Comparison of ENCODE assay signal across 26 cellular contexts in the genomic region with DNA sequence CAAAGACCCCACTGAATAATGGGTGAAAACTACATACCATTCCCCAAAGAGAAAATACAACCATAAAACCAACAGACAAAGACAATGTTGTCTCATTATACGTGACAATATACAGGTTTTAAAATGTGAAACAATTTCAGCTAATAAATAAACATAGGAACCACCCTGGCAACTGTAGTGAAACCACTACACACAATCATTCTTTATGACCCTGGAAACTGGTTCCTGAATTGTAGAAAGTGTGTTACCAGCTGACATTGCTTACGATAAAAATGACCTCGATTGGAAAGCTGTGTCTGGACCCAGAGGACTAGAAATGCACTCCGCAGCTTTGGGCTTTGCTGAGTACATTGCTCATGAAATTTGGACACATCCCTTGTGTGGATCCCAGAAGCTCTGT.
"Had no signal": no experiment of that assay in that cellular context is flagged by ENCODE, and none has a peak within 500 bp of the region (broad histone marks: within the 10 kb centered on the region; RNA-seq: fewer than 3 reads in every experiment).

No MANE protein-coding gene starts in this region.

- H3K27me3 Mint-ChIP-seq: activated CD8-positive, alpha-beta memory T cell treated with anti-CD3 and anti-CD28 coated beads, Interleukin-2, amount 10 ng/mL, durations not matched to agents 7 days and 5 days; activated naive CD4-positive, alpha-beta T cell treated with anti-CD3 and anti-CD28 coated beads, Interleukin-2, amount 50 U/mL, for 24 hours; stimulated activated naive CD8-positive, alpha-beta T cell treated with anti-CD3 and anti-CD28 coated beads, Interleukin-15, Interleukin-2, amounts not matched to agents 100 ng/mL and 50 ng/mL, for 24 hours; T-helper 17 cell had no signal

- H3K9me3 ChIP-seq: breast epithelium, esophagus squamous epithelium, neutrophil, thoracic aorta, vagina had no signal

- H3K27me3 ChIP-seq: breast epithelium, esophagus squamous epithelium, neutrophil, vagina had no signal

- FAIRE-seq: frontal cortex, islet of Langerhans had no signal

- H3K4me3 ChIP-seq: breast epithelium, esophagus squamous epithelium, skin epidermis, thoracic aorta, vagina had no signal

- H3K27ac ChIP-seq: breast epithelium, esophagus squamous epithelium, neutrophil, skin epidermis, thoracic aorta, vagina had no signal

- H3K4me1 ChIP-seq: breast epithelium, vagina had no signal

- ATAC-seq: activated CD8-positive, alpha-beta memory T cell treated with anti-CD3 and anti-CD28 coated beads, Interleukin-2, amount 10 ng/mL, durations not matched to agents 7 days and 5 days; activated CD8-positive, alpha-beta T cell treated with anti-CD3 and anti-CD28 coated beads, Interleukin-2, amount 10 ng/mL, durations not matched to agents 7 days and 5 days; natural killer cell; sciatic nerve; stimulated activated effector memory CD8-positive, alpha-beta T cell treated with anti-CD3 and anti-CD28 coated beads, Interleukin-12 subunit alpha, Interleukin-12 subunit beta, amount 100 ng/mL, for 72 hours; T-helper 17 cell had no signal

- DNase-seq: activated CD8-positive, alpha-beta memory T cell treated with anti-CD3 and anti-CD28 coated beads, Interleukin-2, amount 10 ng/mL, durations not matched to agents 7 days and 5 days; activated CD8-positive, alpha-beta T cell treated with anti-CD3 and anti-CD28 coated beads, Interleukin-2, amount 10 ng/mL, durations not matched to agents 7 days and 5 days; activated T-cell treated with anti-CD3 and anti-CD28 coated beads, Interleukin-2, amount 50 U/mL, for 48 hours; central memory CD4-positive, alpha-beta T cell; dermis blood vessel endothelial cell; effector CD4-positive, alpha-beta T cell; esophagus squamous epithelium; glutamatergic neuron; midbrain; natural killer cell; stimulated activated CD4-positive, alpha-beta T cell treated with anti-CD3 and anti-CD28 coated beads, Interleukin-4, amount 100 ng/mL, for 24 hours; T-helper 17 cell; T1000; trophoblast cell had no signal

- H3K4me1 Mint-ChIP-seq: natural killer cell had no signal

- H3K9me3 Mint-ChIP-seq: activated naive CD4-positive, alpha-beta T cell treated with anti-CD3 and anti-CD28 coated beads, Interleukin-2, amount 50 U/mL, for 24 hours; activated T-helper 2 cell treated with anti-CD3 and anti-CD28 coated beads, Interferon-gamma antibody, Interleukin-2, Interleukin-4, amounts not matched to agents 10 μg/mL and 5 μg/mL and 100 μg/mL, durations not matched to agents 14 hours and 24 hours and 36 hours; natural killer cell; stimulated activated effector memory CD8-positive, alpha-beta T cell treated with anti-CD3 and anti-CD28 coated beads, Interleukin-12 subunit alpha, Interleukin-12 subunit beta, amount 100 ng/mL, for 72 hours; stimulated activated naive CD8-positive, alpha-beta T cell treated with anti-CD3 and anti-CD28 coated beads, Interleukin-15, Interleukin-2, amounts not matched to agents 100 ng/mL and 50 ng/mL, for 24 hours had no signal

- H3K36me3 ChIP-seq: breast epithelium, esophagus squamous epithelium, neutrophil, vagina had no signal

- H3K36me3 Mint-ChIP-seq: activated CD8-positive, alpha-beta memory T cell treated with anti-CD3 and anti-CD28 coated beads, Interleukin-2, amount 10 ng/mL, durations not matched to agents 7 days and 5 days; activated naive CD4-positive, alpha-beta T cell treated with anti-CD3 and anti-CD28 coated beads, Interleukin-2, amount 50 U/mL, for 24 hours; natural killer cell; stimulated activated effector memory CD8-positive, alpha-beta T cell treated with anti-CD3 and anti-CD28 coated beads, Interleukin-12 subunit alpha, Interleukin-12 subunit beta, amount 100 ng/mL, for 72 hours had no signal

- H3K4me3 Mint-ChIP-seq: activated CD8-positive, alpha-beta memory T cell treated with anti-CD3 and anti-CD28 coated beads, Interleukin-2, amount 10 ng/mL, durations not matched to agents 7 days and 5 days; activated CD8-positive, alpha-beta T cell treated with anti-CD3 and anti-CD28 coated beads, Interleukin-2, amount 10 ng/mL, durations not matched to agents 7 days and 5 days; activated naive CD4-positive, alpha-beta T cell treated with anti-CD3 and anti-CD28 coated beads, Interleukin-2, amount 50 U/mL, for 24 hours; natural killer cell; stimulated activated effector memory CD8-positive, alpha-beta T cell treated with anti-CD3 and anti-CD28 coated beads, Interleukin-12 subunit alpha, Interleukin-12 subunit beta, amount 100 ng/mL, for 72 hours; stimulated activated naive CD8-positive, alpha-beta T cell treated with anti-CD3 and anti-CD28 coated beads, Interleukin-15, Interleukin-2, amounts not matched to agents 100 ng/mL and 50 ng/mL, for 24 hours; T-helper 17 cell had no signal

- H3K27ac Mint-ChIP-seq: activated CD8-positive, alpha-beta memory T cell treated with anti-CD3 and anti-CD28 coated beads, Interleukin-2, amount 10 ng/mL, durations not matched to agents 7 days and 5 days; activated CD8-positive, alpha-beta T cell treated with anti-CD3 and anti-CD28 coated beads, Interleukin-2, amount 10 ng/mL, durations not matched to agents 7 days and 5 days; activated naive CD4-positive, alpha-beta T cell treated with anti-CD3 and anti-CD28 coated beads, Interleukin-2, amount 50 U/mL, for 24 hours; activated T-helper 2 cell treated with anti-CD3 and anti-CD28 coated beads, Interferon-gamma antibody, Interleukin-2, Interleukin-4, amounts not matched to agents 10 μg/mL and 5 μg/mL and 100 μg/mL, durations not matched to agents 14 hours and 24 hours and 36 hours; natural killer cell; stimulated activated effector memory CD8-positive, alpha-beta T cell treated with anti-CD3 and anti-CD28 coated beads, Interleukin-12 subunit alpha, Interleukin-12 subunit beta, amount 100 ng/mL, for 72 hours; stimulated activated naive CD8-positive, alpha-beta T cell treated with anti-CD3 and anti-CD28 coated beads, Interleukin-15, Interleukin-2, amounts not matched to agents 100 ng/mL and 50 ng/mL, for 24 hours had no signal
